ENCODE assay signal across 8 cellular contexts in the genomic region with DNA sequence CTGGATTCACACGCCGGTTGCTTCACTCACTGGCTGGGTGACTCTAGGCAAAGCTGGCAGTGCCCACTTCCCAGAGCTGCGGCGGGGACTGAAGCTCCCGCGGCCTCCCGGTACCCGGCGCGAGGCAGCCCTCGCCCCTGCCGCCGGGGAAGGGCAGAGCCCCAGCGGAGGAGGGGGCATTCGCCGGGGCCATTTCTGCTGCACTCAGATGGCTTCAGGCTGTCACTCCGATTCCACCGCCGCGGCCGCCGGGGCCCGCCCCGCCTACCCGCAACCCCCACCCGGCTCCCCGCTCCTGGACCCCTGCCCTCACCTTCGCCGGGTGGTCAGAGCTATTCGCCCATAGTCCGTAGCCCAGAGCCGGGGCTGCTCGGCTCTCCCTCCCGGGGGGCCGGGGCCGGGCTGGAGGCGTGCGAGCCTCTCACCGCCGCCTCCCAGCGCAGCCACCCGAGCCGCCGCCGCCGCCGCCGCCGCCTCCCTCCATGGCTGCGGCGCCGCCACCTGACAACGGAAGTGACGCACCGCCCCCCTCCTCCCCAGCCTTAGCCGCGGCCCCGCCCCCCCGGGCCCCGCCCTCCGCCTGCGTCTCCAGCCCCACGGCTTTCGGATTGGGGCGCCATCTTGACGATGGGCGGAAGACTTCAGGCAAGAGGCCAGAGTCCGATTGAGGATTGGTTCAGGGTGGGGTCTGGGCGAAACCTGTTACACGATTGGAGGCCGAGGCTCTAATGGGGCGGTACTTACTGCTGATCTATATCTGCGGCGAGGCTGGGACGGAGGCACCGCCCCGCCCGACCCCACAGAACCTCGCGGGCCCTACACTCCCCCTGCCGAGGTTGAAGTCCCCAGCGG. TPM values are rescaled to one million over a fixed set of nuclear protein-coding genes. Genes with fewer than 3 reads are reported as not detected.
DNase-seq lines count a peak whose midpoint lies in the region; ATAC-seq and TF ChIP-seq lines count a peak whose summit lies in the region.

A gene with protein sequence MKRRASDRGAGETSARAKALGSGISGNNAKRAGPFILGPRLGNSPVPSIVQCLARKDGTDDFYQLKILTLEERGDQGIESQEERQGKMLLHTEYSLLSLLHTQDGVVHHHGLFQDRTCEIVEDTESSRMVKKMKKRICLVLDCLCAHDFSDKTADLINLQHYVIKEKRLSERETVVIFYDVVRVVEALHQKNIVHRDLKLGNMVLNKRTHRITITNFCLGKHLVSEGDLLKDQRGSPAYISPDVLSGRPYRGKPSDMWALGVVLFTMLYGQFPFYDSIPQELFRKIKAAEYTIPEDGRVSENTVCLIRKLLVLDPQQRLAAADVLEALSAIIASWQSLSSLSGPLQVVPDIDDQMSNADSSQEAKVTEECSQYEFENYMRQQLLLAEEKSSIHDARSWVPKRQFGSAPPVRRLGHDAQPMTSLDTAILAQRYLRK (minus strand): TSS at position 515 of the 852 bp plus-strand sequence. CDS start 24,592 bp downstream, outside the sequence.

- H3K4me3 ChIP-seq in ovary: peak within 1 kb of the TSS; percentile 98
- peak within 1 kb of the TSS; percentile 56 to 87 (median 82) for H3K4me3 ChIP-seq in thyroid gland (replicated peaks in 1 of 3)

- TF ChIP-seq POLR2A in ovary (IDR thresholded peaks at IDR 0.05) (peak; percentile 93), thyroid gland (IDR thresholded peaks at IDR 0.05) (peak; percentile 79 to 91)

- ATAC-seq in HG02678 (IDR thresholded peaks at IDR 0.05; ENCODE audit: unreplicated experiment) (peak; percentile 87), Right ventricle myocardium inferior (peak; percentile 91)

- POLR2A ChIA-PET in GM10248 (lab: Yijun Ruan, JAX): interaction anchor here (0.6 to 1.7 kb wide), 7 partner anchors 8 to 79 kb away, joined by 3 to 15 read pairs (median 8); a partner anchor contains a TSS

- DNase-seq in GM10248 (ENCODE audit: extremely low spot score) (peak; percentile 96), NCI-H128 (lab: John Stamatoyannopoulos, UW; ENCODE audit: unreplicated experiment) (peak; percentile 99), SW 1271 (lab: John Stamatoyannopoulos, UW) (peak; percentile 95 to 97), Right ventricle myocardium inferior (ENCODE audit: missing footprints) (peak; percentile 97), ovary (peak; percentile 98 to 99 (median 99)), thyroid gland (peak; percentile 98 to 99)
- peak; percentile 97 for DNase-seq in activated naive CD8-positive, alpha-beta T cell treated with anti-CD3 and anti-CD28 coated beads, Interleukin-2, amount 50 U/mL, for 16 hours (ENCODE audit: low read depth, low spot score)

- intact Hi-C loops in Right ventricle myocardium inferior (cut with DNase I): loop anchor here (5.0 to 10.0 kb wide), 2 partner anchors 161 to 233 kb away; a partner anchor contains a TSS
- intact Hi-C loops in ovary (cut with DNase I): loop anchor here in 1 of 4 donors (5.0 kb wide), 1 partner anchor 63 kb away; a partner anchor contains a TSS
- intact Hi-C loops in thyroid gland (cut with DNase I): no loop called here

- H3K27ac ChIP-seq in ovary (peak within 1 kb of the TSS; percentile 69 to 90), thyroid gland (peak within 1 kb of the TSS; percentile 87 to 98 (median 94))

- TF ChIP-seq EP300 in ovary (IDR thresholded peaks at IDR 0.05): no peak

- peaks cover 24% of the 10 kb centered on the region for H3K4me1 ChIP-seq in ovary (ENCODE audit: insufficient read depth)
- H3K4me1 ChIP-seq in thyroid gland: peaks cover 21 to 43% of the 10 kb centered on the region in 2 donors

- TF ChIP-seq CTCF in GM10248 (IDR thresholded peaks at IDR 0.05; ENCODE audit: control extremely low read depth, extremely low read depth, low read depth, missing control alignments) (no peak), ovary (IDR thresholded peaks at IDR 0.05) (no peak), thyroid gland (IDR thresholded peaks at IDR 0.05) (no peak)

- H3K27me3 ChIP-seq in ovary: no peaks in the 10 kb centered on the region
- H3K27me3 ChIP-seq in thyroid gland: no peaks in the 10 kb centered on the region

- 0 to 1% (median 0%) methylated on average over 58 to 82 of the region's 82 CpGs for WGBS in ovary, 3 donors
- 0% methylated on average over 2 to 12 of the region's 82 CpGs for WGBS in thyroid gland, 2 donors

- CTCF ChIA-PET in GM10248 (lab: Yijun Ruan, JAX): interaction anchor here (0.7 to 2.1 kb wide), 10 partner anchors 9 to 225 kb away, joined by 3 to 12 read pairs (median 4); a partner anchor contains a TSS

- H3K36me3 ChIP-seq in ovary (no peaks in the 10 kb centered on the region), thyroid gland (peaks cover 3 to 4% of the 10 kb centered on the region in 2 donors)

- H3K9me3 ChIP-seq in ovary (no peaks in the 10 kb centered on the region), thyroid gland (no peaks in the 10 kb centered on the region)

RNA-seq across cellular contexts. Expression of the gene that starts here (rescaled TPM):
- total RNA-seq in Right ventricle myocardium inferior (77.9 TPM), ovary (100 to 1,000 TPM in 1 of 7 donors, 10 to 100 TPM in 6; 22.9 to 104 (median 83.2) TPM), thyroid gland (10 to 100 TPM; 37.0 to 61.1 (median 50.9) TPM)
- polyA plus RNA-seq in ovary: 10 to 100 TPM; 23.0 to 52.9 TPM

Comparison
In these comparisons a context has a peak if more than half of its experiments do, and no peak if none do; other contexts are left out.
1. Peak in every context shown above with its lines: DNase-seq, ATAC-seq, H3K4me3 ChIP-seq and H3K27ac ChIP-seq.